12 cellular contexts compared by ENCODE assay signal in the genomic region with DNA sequence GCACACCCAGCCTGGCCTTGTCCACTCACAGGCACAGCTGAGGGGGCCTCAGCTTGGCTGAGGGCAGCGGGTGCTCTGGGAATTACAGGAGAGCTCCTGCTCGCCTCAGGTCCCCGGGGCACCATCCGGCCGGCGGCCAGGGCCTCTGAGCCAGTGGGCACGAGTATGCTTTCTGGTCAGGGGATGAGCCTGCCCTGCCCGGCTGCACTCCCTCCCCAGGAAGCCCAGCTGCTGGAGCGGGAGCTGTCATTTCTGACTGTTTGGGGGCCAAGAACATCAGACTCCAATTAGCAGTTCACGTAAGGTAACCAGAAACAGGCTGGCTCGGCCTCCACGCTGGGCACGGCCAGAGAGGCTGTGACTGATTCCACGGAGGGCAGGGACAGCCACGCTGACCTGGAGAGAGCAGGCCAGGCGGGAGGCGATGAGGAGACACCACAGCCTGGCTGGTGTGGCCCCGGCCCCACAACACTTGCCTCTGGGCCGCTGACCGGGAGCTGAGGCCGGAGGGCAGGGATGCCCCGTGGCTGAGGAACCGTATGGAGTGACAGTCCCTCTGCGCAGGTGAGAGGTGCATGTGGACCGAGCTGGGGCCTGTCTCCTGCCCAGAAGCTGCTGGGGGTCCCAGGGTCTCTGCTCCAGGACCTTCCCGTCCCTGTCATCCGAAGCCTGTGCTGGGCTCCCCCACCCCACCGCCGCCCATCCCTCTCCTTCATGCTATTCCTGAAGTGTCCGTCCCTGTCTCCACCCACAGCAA. TPM values are rescaled to one million over a fixed set of nuclear protein-coding genes. Genes with fewer than 3 reads are reported as not detected.
DNase-seq lines count a peak whose midpoint lies in the region; ATAC-seq and TF ChIP-seq lines count a peak whose summit lies in the region.
"Had no signal": no experiment of that assay in that cellular context is flagged by ENCODE, and none has a peak within 500 bp of the region (broad histone marks: within the 10 kb centered on the region; RNA-seq: fewer than 3 reads in every experiment).

No MANE protein-coding gene starts in this region.

- in situ Hi-C loops in GM13976 (cut with MboI; ENCODE audit: low sequenced_read_pairs, unreplicated experiment), result no loop called here

- peak in 1 of 4 donors; percentile 0 for ATAC-seq in right lobe of liver
- ATAC-seq in HG03280 (IDR thresholded peaks at IDR 0.05; ENCODE audit: unreplicated experiment), result no peak
- ATAC-seq in GM18870 (IDR thresholded peaks at IDR 0.05; ENCODE audit: unreplicated experiment), result no peak

- H3K27ac Mint-ChIP-seq in dendritic cell treated with granulocyte-macrophage colony-stimulating factor and Interleukin-4, amounts not matched to agents 40 ng/mL and 50 ng/mL, for 4 days, result peak overlapping the region; percentile 49
- H3K27ac Mint-ChIP-seq: CD4-positive, alpha-beta T cell had no signal

- no peak overlapping the region for H3K4me3 Mint-ChIP-seq in dendritic cell treated with granulocyte-macrophage colony-stimulating factor and Interleukin-4, amounts not matched to agents 40 ng/mL and 50 ng/mL, for 4 days
- H3K4me3 Mint-ChIP-seq: CD4-positive, alpha-beta T cell had no signal

- no peaks in the 10 kb centered on the region for H3K27me3 ChIP-seq in right lobe of liver
- no peaks in the 10 kb centered on the region for H3K27me3 ChIP-seq in stomach smooth muscle (ENCODE audit: control insufficient read depth in 1 of 2, insufficient read depth in 2 of 2, low read length in 2 of 2)

- peaks cover 62% of the 10 kb centered on the region for H3K4me1 Mint-ChIP-seq in dendritic cell treated with granulocyte-macrophage colony-stimulating factor and Interleukin-4, amounts not matched to agents 40 ng/mL and 50 ng/mL, for 4 days (ENCODE audit: low read depth)

- no peaks in the 10 kb centered on the region for H3K9me3 ChIP-seq in right lobe of liver
- H3K9me3 ChIP-seq in stomach smooth muscle (ENCODE audit: control insufficient read depth in 2 of 2, low read length in 2 of 2), result no peaks in the 10 kb centered on the region

- H3K9me3 Mint-ChIP-seq in dendritic cell treated with granulocyte-macrophage colony-stimulating factor and Interleukin-4, amounts not matched to agents 40 ng/mL and 50 ng/mL, for 4 days, result no peaks in the 10 kb centered on the region
- H3K9me3 Mint-ChIP-seq: CD4-positive, alpha-beta T cell had no signal

- DNase-seq in GM13976 (ENCODE audit: low spot score) (peak; percentile 21), right lobe of liver (peak; percentile 24 to 67 (median 56)), cerebellar nuclear complex (lab: John Stamatoyannopoulos, UW) (no peak), GM20000 (ENCODE audit: low spot score) (no peak)
- DNase-seq: Karpas-422, left cardiac atrium, NCI-H82 had no signal

- H3K4me1 ChIP-seq in right lobe of liver, result peaks cover 0 to 78% (median 37%) of the 10 kb centered on the region in 4 donors
- H3K4me1 ChIP-seq in stomach smooth muscle (ENCODE audit: control insufficient read depth, insufficient read depth, low read length), result peaks cover 46% of the 10 kb centered on the region

- H3K36me3 ChIP-seq in right lobe of liver, result peaks cover 0 to 8% (median 1%) of the 10 kb centered on the region in 4 donors
- peaks cover 0 to 2% of the 10 kb centered on the region in 2 donors for H3K36me3 ChIP-seq in stomach smooth muscle (ENCODE audit: control insufficient read depth in 2 of 2, insufficient read depth in 2 of 2, low read length in 2 of 2)

- 53% methylated on average over 6 of the region's 30 CpGs for WGBS in right lobe of liver (ENCODE audit: insufficient coverage, low coverage, low lambda C conversion rate, missing lambda C conversion rate)

- H3K4me3 ChIP-seq in right lobe of liver (no peak overlapping the region), stomach smooth muscle (ENCODE audit: low read length in 2 of 2) (no peak overlapping the region)

- TF ChIP-seq POLR2A in right lobe of liver (IDR thresholded peaks at IDR 0.05), result no peak

- peaks cover 64% of the 10 kb centered on the region for H3K36me3 Mint-ChIP-seq in dendritic cell treated with granulocyte-macrophage colony-stimulating factor and Interleukin-4, amounts not matched to agents 40 ng/mL and 50 ng/mL, for 4 days (ENCODE audit: low read depth)

- no peak overlapping the region for H3K9ac ChIP-seq in stomach smooth muscle (ENCODE audit: low read length in 2 of 2)

- H3K27me3 Mint-ChIP-seq in dendritic cell treated with granulocyte-macrophage colony-stimulating factor and Interleukin-4, amounts not matched to agents 40 ng/mL and 50 ng/mL, for 4 days, result no peaks in the 10 kb centered on the region
- H3K27me3 Mint-ChIP-seq: CD4-positive, alpha-beta T cell had no signal

- peak overlapping the region in 2 of 3 donors; percentile 62 to 72 for H3K27ac ChIP-seq in right lobe of liver
- peak overlapping the region; percentile 62 for H3K27ac ChIP-seq in stomach smooth muscle (ENCODE audit: low read length)

- TF ChIP-seq CTCF in GM13976 (IDR thresholded peaks at IDR 0.05; ENCODE audit: borderline replicate concordance, control extremely low read depth, extremely low read depth, insufficient read depth, missing control alignments) (no peak), right lobe of liver (IDR thresholded peaks at IDR 0.05) (no peak), GM20000 (IDR thresholded peaks at IDR 0.05; ENCODE audit: extremely low read depth, missing control alignments) (no peak)

- intact Hi-C loops in dendritic cell treated with granulocyte-macrophage colony-stimulating factor and Interleukin-4, amounts not matched to agents 40 ng/mL and 50 ng/mL, for 4 days (cut with micrococcal nuclease), result no loop called here
- intact Hi-C loops in right lobe of liver (cut with DNase I), result no loop called here

RNA-seq across cellular contexts. Expression of a gene that starts 15.5 kb away (rescaled TPM):
- 10 to 100 TPM; 15.0 to 32.3 (median 27.1) TPM for total RNA-seq in right lobe of liver

Comparison
In these comparisons a context has a peak if more than half of its experiments do, and no peak if none do; other contexts are left out.
1. DNase-seq: peak in GM13976 (single experiment) and right lobe of liver (3 of 3); none in cerebellar nuclear complex (0 of 2) and GM20000 (single experiment).